10 cellular contexts compared by ENCODE assay signal in the genomic region with DNA sequence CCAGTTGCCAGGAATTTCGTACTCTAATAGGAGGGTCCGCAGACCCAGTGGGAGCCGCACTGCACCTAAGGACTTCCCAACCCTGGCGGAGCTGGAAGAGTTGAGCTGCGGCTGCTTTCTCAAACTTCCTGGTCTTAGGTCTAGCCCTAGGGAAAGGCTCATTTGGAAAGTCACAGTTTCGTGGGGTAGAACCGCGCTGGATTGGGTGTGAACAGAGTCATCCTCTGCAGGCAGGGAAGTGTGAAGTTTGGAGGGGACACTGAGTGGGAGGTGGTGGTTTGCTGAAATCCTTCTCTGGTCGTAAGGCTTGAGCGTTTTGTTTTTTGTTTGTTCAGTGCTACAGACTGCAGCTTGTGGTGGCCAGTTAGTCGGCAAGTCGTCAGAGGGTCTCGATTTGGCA.
"Had no signal": no experiment of that assay in that cellular context is flagged by ENCODE, and none has a peak within 500 bp of the region (broad histone marks: within the 10 kb centered on the region; RNA-seq: fewer than 3 reads in every experiment).

No MANE protein-coding gene starts in this region.

- H3K27me3 Mint-ChIP-seq: activated naive CD4-positive, alpha-beta T cell treated with anti-CD3 and anti-CD28 coated beads, Interleukin-2, amount 10 ng/mL, durations not matched to agents 7 days and 5 days; stimulated activated memory B cell treated with anti-CD40 and anti-IgM and Interleukin-4, amounts not matched to agents 10 μg/mL and 1 μg/mL and 100 μg/mL, for 72 hours had no signal

- H3K4me3 Mint-ChIP-seq: activated naive CD4-positive, alpha-beta T cell treated with anti-CD3 and anti-CD28 coated beads, Interleukin-2, amount 10 ng/mL, durations not matched to agents 7 days and 5 days; T-helper 2 cell treated with Interferon-gamma antibody and Interleukin-4, amounts not matched to agents 5 μg/mL and 100 μg/mL, for 36 hours had no signal

- DNase-seq: activated CD4-positive, CD25-positive, alpha-beta regulatory T cell treated with anti-CD3 and anti-CD28 coated beads, Interleukin-2, amount 50 U/mL, for 72 hours; activated naive CD4-positive, alpha-beta T cell treated with anti-CD3 and anti-CD28 coated beads, Interleukin-2, amount 10 ng/mL, durations not matched to agents 7 days and 5 days; mucosa of descending colon; sigmoid colon; SJCRH30; stimulated activated CD4-positive, alpha-beta T cell treated with anti-CD3 and anti-CD28 coated beads, Interleukin-1b, Interleukin-23, amount 100 ng/mL, for 48 hours; trophoblast cell had no signal

- H3K27ac Mint-ChIP-seq: activated naive CD4-positive, alpha-beta T cell treated with anti-CD3 and anti-CD28 coated beads, Interleukin-2, amount 10 ng/mL, durations not matched to agents 7 days and 5 days; activated T-helper 2 cell treated with anti-CD3 and anti-CD28 coated beads, Interferon-gamma antibody, Interleukin-2, Interleukin-4, amounts not matched to agents 10 μg/mL and 5 μg/mL and 100 μg/mL, durations not matched to agents 14 hours and 24 hours and 36 hours; T-helper 2 cell treated with Interferon-gamma antibody and Interleukin-4, amounts not matched to agents 5 μg/mL and 100 μg/mL, for 36 hours had no signal

- H3K4me1 ChIP-seq: sigmoid colon, SJCRH30 had no signal

- H3K9me3 Mint-ChIP-seq: activated naive CD4-positive, alpha-beta T cell treated with anti-CD3 and anti-CD28 coated beads, Interleukin-2, amount 10 ng/mL, durations not matched to agents 7 days and 5 days; activated T-helper 2 cell treated with anti-CD3 and anti-CD28 coated beads, Interferon-gamma antibody, Interleukin-2, Interleukin-4, amounts not matched to agents 10 μg/mL and 5 μg/mL and 100 μg/mL, durations not matched to agents 14 hours and 24 hours and 36 hours; T-helper 2 cell treated with Interferon-gamma antibody and Interleukin-4, amounts not matched to agents 5 μg/mL and 100 μg/mL, for 36 hours had no signal

- H3K27me3 ChIP-seq: sigmoid colon, SJCRH30 had no signal

- H3K27ac ChIP-seq: sigmoid colon, SJCRH30 had no signal

- H3K4me3 ChIP-seq: mucosa of descending colon, sigmoid colon, SJCRH30 had no signal

- ATAC-seq: stimulated activated memory B cell treated with anti-CD40 and anti-IgM and Interleukin-4, amounts not matched to agents 10 μg/mL and 1 μg/mL and 100 μg/mL, for 72 hours had no signal

- H3K9me3 ChIP-seq: mucosa of descending colon, sigmoid colon, SJCRH30 had no signal
